8 cellular contexts compared by ENCODE assay signal in genomic region chr12:56159482-56160105, GRCh38. TPM values are rescaled to one million over a fixed set of nuclear protein-coding genes. Genes with fewer than 3 reads are reported as not detected.
DNase-seq lines count a peak whose midpoint lies in the region; ATAC-seq and TF ChIP-seq lines count a peak whose summit lies in the region.

No MANE protein-coding gene starts in this region.

- H3K9me2 ChIP-seq in GM23248 (ENCODE audit: insufficient read depth) = no peaks in the 10 kb centered on the region

- no peak for TF ChIP-seq CTCF in WTC11 (IDR thresholded peaks at IDR 0.05)

- 0 out of 2 replicates have a peak, but pooled peaks cover 9% of the 10 kb centered on the region for H4K20me1 ChIP-seq in GM23248 (ENCODE audit: insufficient read depth)

- in situ Hi-C loops in GM23248 (cut with MboI) = no loop called here

- H3F3A ChIP-seq in GM23248 (ENCODE audit: insufficient read depth) = peaks cover 71% of the 10 kb centered on the region

- H3K4me3 Mint-ChIP-seq in WTC11 = peak overlapping the region; percentile 96

- H3K36me3 Mint-ChIP-seq in WTC11 = peaks cover 62% of the 10 kb centered on the region

- ATAC-seq in WTC11 (no peak), HG03442 (IDR thresholded peaks at IDR 0.05; ENCODE audit: unreplicated experiment) (no peak), HG03521 (IDR thresholded peaks at IDR 0.05; ENCODE audit: unreplicated experiment) (no peak)

- peak overlapping the region; percentile 93 for H3K27ac Mint-ChIP-seq in WTC11

- H3K27me3 ChIP-seq in GM23248 (replicated peaks; ENCODE audit: insufficient read depth) (no peaks in the 10 kb centered on the region), skeletal muscle satellite cell (ENCODE audit: control insufficient read depth, insufficient read depth, low read length) (no peaks in the 10 kb centered on the region)

- H3K4me3 ChIP-seq in GM23248 = peak overlapping the region; percentile 85
- peak overlapping the region; percentile 90 for H3K4me3 ChIP-seq in skeletal muscle satellite cell (ENCODE audit: low read length)

- WGBS in GM23248 (ENCODE audit: low coverage in 1 of 2, low lambda C conversion rate in 2 of 2, missing lambda C conversion rate in 2 of 2), 2 experiments = 7 to 8% methylated on average over 6 of the region's 6 CpGs

- H3K36me3 ChIP-seq in GM23248 (ENCODE audit: low read depth) = peaks cover 20% of the 10 kb centered on the region
- peaks cover 58% of the 10 kb centered on the region for H3K36me3 ChIP-seq in skeletal muscle satellite cell (ENCODE audit: insufficient read depth, low read length)

- H2AFZ ChIP-seq in GM23248 = no peak overlapping the region

- peak overlapping the region; percentile 97 for H3K9ac ChIP-seq in GM23248
- peak overlapping the region; percentile 97 for H3K9ac ChIP-seq in skeletal muscle satellite cell (ENCODE audit: low read depth, low read length)

- H3K9me3 Mint-ChIP-seq in WTC11 = no peaks in the 10 kb centered on the region

- POLR2A ChIA-PET in WTC11 (lab: Charles Lee) = interaction anchor here (1.0 to 7.2 kb wide), 8 partner anchors 17 to 201 kb away, joined by 3 to 104 read pairs (median 11); partner anchors contain the start of genes ESYT1, PA2G4, RNF41 and SMARCC2

- H3K27me3 Mint-ChIP-seq in WTC11 (ENCODE audit: low read depth) = no peaks in the 10 kb centered on the region

- H3K27ac ChIP-seq in GM23248 = peak overlapping the region; percentile 89

- H3K79me2 ChIP-seq in GM23248 (ENCODE audit: insufficient read depth) = peaks cover 46% of the 10 kb centered on the region

- H3K4me2 ChIP-seq in GM23248 (ENCODE audit: unreplicated experiment) (peak overlapping the region; percentile 99), skeletal muscle satellite cell (ENCODE audit: low read length) (peak overlapping the region; percentile 97)

- DNase-seq in GM23248 (no peak), WTC11 (ENCODE audit: low spot score) (no peak), glomerular visceral epithelial cell (ENCODE audit: extremely low spot score) (peak; percentile 5), NCI-H2081 treated with DMSO at 0.1 percent for 48 hours (lab: John Stamatoyannopoulos, UW) (no peak), superior temporal gyrus (ENCODE audit: extremely low spot score) (no peak)

- peaks cover 49% of the 10 kb centered on the region for H3K4me1 Mint-ChIP-seq in WTC11

- H3K9me3 ChIP-seq in GM23248 (ENCODE audit: low read depth) (no peaks in the 10 kb centered on the region), skeletal muscle satellite cell (replicated peaks; ENCODE audit: low read length) (no peaks in the 10 kb centered on the region)

- peaks cover 14% of the 10 kb centered on the region for H3K4me1 ChIP-seq in GM23248 (ENCODE audit: insufficient read depth)
- H3K4me1 ChIP-seq in skeletal muscle satellite cell (ENCODE audit: control insufficient read depth, insufficient read depth, low read length) = peaks cover 33% of the 10 kb centered on the region

- CTCF ChIA-PET in WTC11 (lab: Charles Lee) = interaction anchor here (0.8 to 2.2 kb wide), 8 partner anchors 29 to 107 kb away, joined by 3 to 11 read pairs (median 4); partner anchors contain the start of genes RNF41, SMARCC2 and ZC3H10

TF ChIP-seq in WTC11, 78 proteins besides CTCF, POLR2A, EP300 and RAD21:
- TF ChIP-seq ERG (CRISPR knock-in tag; IDR thresholded peaks at IDR 0.05) = 0 out of 2 replicates have a peak, but pooled peaks have one; percentile 26
- TF ChIP-seq FOXJ3 (CRISPR knock-in tag; IDR thresholded peaks at IDR 0.05; ENCODE audit: borderline replicate concordance) = no peak

RNA-seq across cellular contexts. Expression of gene MYL6, which starts 1.4 kb away (rescaled TPM):
- total RNA-seq in GM23248 (2014; rRNA removed; shearing (Covaris generic)) = 2,633 and 2,662 TPM in 2 replicates
- 3,948 and 3,969 TPM in 2 replicates for polyA plus RNA-seq in GM23248 (2016; fragmentation: Nextera tagmentation; extraction: Ambion mirVana)
- 835 to 932 TPM (median 844 TPM) in 3 replicates for total RNA-seq in WTC11 (2021)
- total RNA-seq in skeletal muscle satellite cell (2012; rRNA removed) = 1,015 and 1,106 TPM in 2 replicates

RNA-seq across cellular contexts. Expression of gene MYL6B, which starts 7.2 kb away (rescaled TPM):
- 23.5 and 53.2 TPM in 2 replicates for total RNA-seq in GM23248 (2014; rRNA removed; shearing (Covaris generic))
- polyA plus RNA-seq in GM23248 (2016; fragmentation: Nextera tagmentation; extraction: Ambion mirVana) = 67.8 and 72.8 TPM in 2 replicates
- total RNA-seq in WTC11 (2021) = 171 to 180 TPM (median 173 TPM) in 3 replicates
- total RNA-seq in skeletal muscle satellite cell (2012; rRNA removed) = 49.4 and 104 TPM in 2 replicates

RNA-seq across cellular contexts. Expression of gene SMARCC2, which starts 29.7 kb away (rescaled TPM):
- total RNA-seq in GM23248 (2014; rRNA removed; shearing (Covaris generic)) = 23.4 and 34.0 TPM in 2 replicates
- 64.3 and 66.9 TPM in 2 replicates for polyA plus RNA-seq in GM23248 (2016; fragmentation: Nextera tagmentation; extraction: Ambion mirVana)
- 72.8 to 77.9 TPM (median 76.8 TPM) in 3 replicates for total RNA-seq in WTC11 (2021)
- total RNA-seq in skeletal muscle satellite cell (2012; rRNA removed) = 24.9 and 27.1 TPM in 2 replicates

RNA-seq across cellular contexts. Expression of gene ESYT1, which starts 31.5 kb away (rescaled TPM):
- total RNA-seq in GM23248 (2014; rRNA removed; shearing (Covaris generic)) = 164 and 216 TPM in 2 replicates
- 108 and 115 TPM in 2 replicates for polyA plus RNA-seq in GM23248 (2016; fragmentation: Nextera tagmentation; extraction: Ambion mirVana)
- 77.7 to 80.8 TPM (median 80.1 TPM) in 3 replicates for total RNA-seq in WTC11 (2021)
- 186 and 199 TPM in 2 replicates for total RNA-seq in skeletal muscle satellite cell (2012; rRNA removed)

RNA-seq across cellular contexts. Expression of gene ZC3H10, which starts 41.5 kb away (rescaled TPM):
- 1.9 and 2.7 TPM in 2 replicates for total RNA-seq in GM23248 (2014; rRNA removed; shearing (Covaris generic))
- polyA plus RNA-seq in GM23248 (2016; fragmentation: Nextera tagmentation; extraction: Ambion mirVana) = 3.0 and 3.3 TPM in 2 replicates
- 11.3 to 13.6 TPM (median 13.1 TPM) in 3 replicates for total RNA-seq in WTC11 (2021)
- total RNA-seq in skeletal muscle satellite cell (2012; rRNA removed) = 2.8 and 5.6 TPM in 2 replicates
